In the genomic region with DNA sequence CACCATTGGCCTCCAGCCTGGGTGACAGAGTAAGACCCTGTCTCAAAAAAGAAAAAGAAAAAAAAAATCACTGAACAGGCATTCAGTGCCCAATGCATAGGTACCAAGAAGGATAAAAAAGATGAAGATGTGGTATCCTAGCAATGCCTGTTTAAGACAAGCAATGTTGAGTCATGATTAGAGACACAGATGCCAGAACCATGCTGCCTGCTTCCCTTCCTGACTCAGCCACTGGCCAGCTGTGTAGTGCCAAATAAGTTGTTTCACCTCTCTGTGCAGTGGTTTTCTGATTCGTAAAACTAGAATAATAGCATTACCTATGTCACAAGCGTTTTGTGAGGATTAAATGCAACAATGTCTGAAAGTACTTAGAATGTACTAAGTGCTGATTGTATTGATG, we compare ENCODE assay signal across 21 cellular contexts.
DNase-seq lines count a peak whose midpoint lies in the region; ATAC-seq, FAIRE-seq and TF ChIP-seq lines count a peak whose summit lies in the region.
"Had no signal": no experiment of that assay in that cellular context is flagged by ENCODE, and none has a peak within 500 bp of the region (broad histone marks: within the 10 kb centered on the region; RNA-seq: fewer than 3 reads in every experiment).

No MANE protein-coding gene starts in this region.

- no peak overlapping the region for H3K27ac ChIP-seq in CD4-positive, alpha-beta memory T cell (ENCODE audit: low read depth, low read length)
- H3K27ac ChIP-seq: suprapubic skin had no signal

- CTCF ChIA-PET in CD4-positive, alpha-beta memory T cell (lab: Charles Lee; ENCODE audit: partially characterized antibody): no interaction called here
- CTCF ChIA-PET in activated CD4-positive, alpha-beta memory T cell treated with anti-CD3 and anti-CD28 coated beads for 36 hours (lab: Charles Lee): no interaction called here

- no peak for TF ChIP-seq CTCF in cardiac fibroblast (IDR thresholded peaks at IDR 0.05; ENCODE audit: low read depth, low read length)

- H3K27me3 Mint-ChIP-seq in CD4-positive, alpha-beta memory T cell: no peaks in the 10 kb centered on the region
- H3K27me3 Mint-ChIP-seq in activated CD4-positive, alpha-beta memory T cell treated with anti-CD3 and anti-CD28 coated beads for 36 hours: no peaks in the 10 kb centered on the region

- DNase-seq in EL (peak; percentile 34), RCC 7860 (ENCODE audit: low spot score) (peak; percentile 20), cardiac fibroblast (ENCODE audit: low read depth in 2 of 2) (peak; percentile 39 to 82), kidney tubule cell (ENCODE audit: low spot score) (peak; percentile 64), mesenteric fat pad (ENCODE audit: low spot score) (no peak)
- no peak for DNase-seq in CD4-positive, alpha-beta memory T cell
- no peak for DNase-seq in activated CD4-positive, alpha-beta memory T cell treated with anti-CD3 and anti-CD28 coated beads for 36 hours
- DNase-seq: activated gamma-delta T cell treated with Interleukin-2 at 50 U/mL for 16 hours; DMS79 treated with DMSO at 0.1 percent for 48 hours; mesendoderm; NCI-H2081 treated with DMSO at 0.1 percent for 48 hours; NCI-H748 treated with DMSO at 0.1 percent for 48 hours; right cardiac atrium; stimulated activated CD4-positive, alpha-beta T cell treated with anti-CD3 and anti-CD28 coated beads, Interleukin-2, amount 100 ng/mL, for 24 hours had no signal

- H3K4me3 Mint-ChIP-seq in CD4-positive, alpha-beta memory T cell: no peak overlapping the region
- no peak overlapping the region for H3K4me3 Mint-ChIP-seq in activated CD4-positive, alpha-beta memory T cell treated with anti-CD3 and anti-CD28 coated beads for 36 hours
- H3K4me3 Mint-ChIP-seq: brain, WTC11 had no signal

- no peak for ATAC-seq in HG03571 (IDR thresholded peaks at IDR 0.05; ENCODE audit: unreplicated experiment)
- ATAC-seq: GM12878, Panc1, right cardiac atrium, WTC11 had no signal

- H3K36me3 ChIP-seq in CD4-positive, alpha-beta memory T cell (ENCODE audit: insufficient read depth, low read length): no peaks in the 10 kb centered on the region
- H3K36me3 ChIP-seq: suprapubic skin had no signal

- no peak overlapping the region for H3K27ac Mint-ChIP-seq in CD4-positive, alpha-beta memory T cell
- no peak overlapping the region for H3K27ac Mint-ChIP-seq in activated CD4-positive, alpha-beta memory T cell treated with anti-CD3 and anti-CD28 coated beads for 36 hours
- H3K27ac Mint-ChIP-seq: WTC11 had no signal

- H3K4me1 ChIP-seq in CD4-positive, alpha-beta memory T cell (ENCODE audit: insufficient read depth, low read length): no peaks in the 10 kb centered on the region
- H3K4me1 ChIP-seq: suprapubic skin had no signal

- H3K36me3 Mint-ChIP-seq in CD4-positive, alpha-beta memory T cell: peaks cover 11 to 48% of the 10 kb centered on the region in 2 donors
- peaks cover 11% of the 10 kb centered on the region for H3K36me3 Mint-ChIP-seq in activated CD4-positive, alpha-beta memory T cell treated with anti-CD3 and anti-CD28 coated beads for 36 hours
- H3K36me3 Mint-ChIP-seq: brain, WTC11 had no signal

- no peaks in the 10 kb centered on the region for H3K9me3 ChIP-seq in CD4-positive, alpha-beta memory T cell (ENCODE audit: control insufficient read depth in 1 of 2, low read length in 2 of 2)
- H3K9me3 ChIP-seq: suprapubic skin had no signal

- no peak for FAIRE-seq in RCC 7860 (lab: Jason Lieb, UNC)
- FAIRE-seq: GM12878, H1 had no signal

- H3K27me3 ChIP-seq in CD4-positive, alpha-beta memory T cell (ENCODE audit: insufficient read depth, low read length): no peaks in the 10 kb centered on the region
- H3K27me3 ChIP-seq: suprapubic skin had no signal

- POLR2A ChIA-PET in CD4-positive, alpha-beta memory T cell (lab: Charles Lee; ENCODE audit: partially characterized antibody): no interaction called here
- POLR2A ChIA-PET in activated CD4-positive, alpha-beta memory T cell treated with anti-CD3 and anti-CD28 coated beads for 36 hours (lab: Charles Lee): no interaction called here

- no peaks in the 10 kb centered on the region for H3K9me3 Mint-ChIP-seq in CD4-positive, alpha-beta memory T cell
- no peaks in the 10 kb centered on the region for H3K9me3 Mint-ChIP-seq in activated CD4-positive, alpha-beta memory T cell treated with anti-CD3 and anti-CD28 coated beads for 36 hours
- H3K9me3 Mint-ChIP-seq: brain, WTC11 had no signal

- H3K4me3 ChIP-seq in cardiac fibroblast (replicated peaks in 1 of 2; ENCODE audit: low read depth in 2 of 2, low read length in 2 of 2): no peak overlapping the region
- no peak overlapping the region for H3K4me3 ChIP-seq in CD4-positive, alpha-beta memory T cell (ENCODE audit: low read length in 2 of 2)
- H3K4me3 ChIP-seq: GM12878, suprapubic skin had no signal

- H3K4me1 Mint-ChIP-seq in CD4-positive, alpha-beta memory T cell: no peaks in the 10 kb centered on the region
- no peaks in the 10 kb centered on the region for H3K4me1 Mint-ChIP-seq in activated CD4-positive, alpha-beta memory T cell treated with anti-CD3 and anti-CD28 coated beads for 36 hours (ENCODE audit: low read depth)

- intact Hi-C loops in CD4-positive, alpha-beta memory T cell (cut with micrococcal nuclease): no loop called here
- intact Hi-C loops in activated CD4-positive, alpha-beta memory T cell treated with anti-CD3 and anti-CD28 coated beads for 36 hours (cut with micrococcal nuclease): no loop called here

Comparison
In these comparisons a context has a peak if more than half of its experiments do, and no peak if none do; other contexts are left out.
1. DNase-seq: peak in EL (single experiment), RCC 7860 (single experiment), cardiac fibroblast (2 of 2) and kidney tubule cell (single experiment); none in CD4-positive, alpha-beta memory T cell (0 of 5), mesenteric fat pad (single experiment) and activated CD4-positive, alpha-beta memory T cell treated with anti-CD3 and anti-CD28 coated beads for 36 hours (single experiment).